34 cellular contexts compared by ENCODE assay signal in the genomic region with DNA sequence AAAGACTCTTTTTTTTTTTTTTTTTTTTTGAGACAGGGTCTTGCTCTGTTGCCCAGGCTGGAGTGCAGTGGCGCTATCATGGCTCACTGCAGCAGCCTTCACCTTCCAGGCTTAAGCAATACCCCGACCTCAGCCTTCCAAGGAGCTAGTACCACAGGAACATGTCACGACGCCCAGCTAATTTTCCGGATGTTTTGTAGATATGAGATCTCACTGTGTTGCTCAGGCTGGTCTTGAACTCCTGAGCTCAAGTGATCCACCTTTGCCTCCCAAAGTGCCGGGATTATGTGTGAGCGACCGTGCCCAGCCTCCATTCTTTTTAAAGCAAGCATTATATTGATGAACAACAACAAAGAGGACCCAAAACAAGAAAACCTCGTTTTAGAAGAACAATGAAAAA.
"Had no signal": no experiment of that assay in that cellular context is flagged by ENCODE, and none has a peak within 500 bp of the region (broad histone marks: within the 10 kb centered on the region; RNA-seq: fewer than 3 reads in every experiment).

No MANE protein-coding gene starts in this region.

- H3K4me3 ChIP-seq: MG63 had no signal

- H3K27me3 ChIP-seq: MG63 had no signal

- H3K27ac ChIP-seq: KMS-11 had no signal

- DNase-seq: Karpas-422, Kasumi-1, KG1, MG63, MM.1S, MV-4-11, NCI-H1048, NCI-H1092, NCI-H1092 treated with DMSO at 0.1 percent for 48 hours, NCI-H1105, NCI-H1105 treated with DMSO at 0.1 percent for 48 hours, NCI-H1417, NCI-H1417 treated with DMSO at 0.1 percent for 48 hours, NCI-H1436, NCI-H1436 treated with DMSO at 0.1 percent for 48 hours, NCI-H146, NCI-H1694, NCI-H1694 treated with DMSO at 0.1 percent for 48 hours, NCI-H187, NCI-H187 treated with DMSO at 0.1 percent for 48 hours, NCI-H1930, NCI-H2029, NCI-H2029 treated with DMSO at 0.1 percent for 48 hours, NCI-H2081, NCI-H2081 treated with DMSO at 0.1 percent for 48 hours, NCI-H2107, NCI-H2171, NCI-H2171 treated with DMSO at 0.1 percent for 48 hours, NCI-H2227 treated with DMSO at 0.1 percent for 48 hours, NCI-H226, NCI-H345, NCI-H446, NCI-H446 treated with DMSO at 0.1 percent for 48 hours had no signal

- H3K36me3 ChIP-seq: MG63 had no signal
